ENCODE assay signal across 1 cellular context in genomic region chr5:57166250-57166649, GRCh38.
TF ChIP-seq lines count a peak whose summit lies in the region.

No MANE protein-coding gene starts in this region.

TF ChIP-seq in K562, 482 proteins besides CTCF, POLR2A, EP300 and RAD21 (continued from another document):
- TF ChIP-seq, protein P1, sequence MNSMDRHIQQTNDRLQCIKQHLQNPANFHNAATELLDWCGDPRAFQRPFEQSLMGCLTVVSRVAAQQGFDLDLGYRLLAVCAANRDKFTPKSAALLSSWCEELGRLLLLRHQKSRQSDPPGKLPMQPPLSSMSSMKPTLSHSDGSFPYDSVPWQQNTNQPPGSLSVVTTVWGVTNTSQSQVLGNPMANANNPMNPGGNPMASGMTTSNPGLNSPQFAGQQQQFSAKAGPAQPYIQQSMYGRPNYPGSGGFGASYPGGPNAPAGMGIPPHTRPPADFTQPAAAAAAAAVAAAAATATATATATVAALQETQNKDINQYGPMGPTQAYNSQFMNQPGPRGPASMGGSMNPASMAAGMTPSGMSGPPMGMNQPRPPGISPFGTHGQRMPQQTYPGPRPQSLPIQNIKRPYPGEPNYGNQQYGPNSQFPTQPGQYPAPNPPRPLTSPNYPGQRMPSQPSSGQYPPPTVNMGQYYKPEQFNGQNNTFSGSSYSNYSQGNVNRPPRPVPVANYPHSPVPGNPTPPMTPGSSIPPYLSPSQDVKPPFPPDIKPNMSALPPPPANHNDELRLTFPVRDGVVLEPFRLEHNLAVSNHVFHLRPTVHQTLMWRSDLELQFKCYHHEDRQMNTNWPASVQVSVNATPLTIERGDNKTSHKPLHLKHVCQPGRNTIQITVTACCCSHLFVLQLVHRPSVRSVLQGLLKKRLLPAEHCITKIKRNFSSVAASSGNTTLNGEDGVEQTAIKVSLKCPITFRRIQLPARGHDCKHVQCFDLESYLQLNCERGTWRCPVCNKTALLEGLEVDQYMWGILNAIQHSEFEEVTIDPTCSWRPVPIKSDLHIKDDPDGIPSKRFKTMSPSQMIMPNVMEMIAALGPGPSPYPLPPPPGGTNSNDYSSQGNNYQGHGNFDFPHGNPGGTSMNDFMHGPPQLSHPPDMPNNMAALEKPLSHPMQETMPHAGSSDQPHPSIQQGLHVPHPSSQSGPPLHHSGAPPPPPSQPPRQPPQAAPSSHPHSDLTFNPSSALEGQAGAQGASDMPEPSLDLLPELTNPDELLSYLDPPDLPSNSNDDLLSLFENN (IDR thresholded peaks at IDR 0.05; ENCODE audit: low read depth in 2 of 2, low read length in 2 of 2): no peak
- peak; percentile 31; the same call in 1 of the 2 replicates for TF ChIP-seq CEBPG (CRISPR knock-in tag; IDR thresholded peaks at IDR 0.05)
- TF ChIP-seq CEBPG (tag; conservative IDR thresholded peaks at IDR 0.05 in 1 of 2, IDR thresholded peaks at IDR 0.05 in 1 of 2): peak in 1 of 2 experiments; percentile 58; a peak in 1 of 4 replicates
- no peak for TF ChIP-seq ZNF764 (CRISPR knock-in tag; IDR thresholded peaks at IDR 0.05; ENCODE audit: low read depth)
- TF ChIP-seq ZNF436 (CRISPR knock-in tag; IDR thresholded peaks at IDR 0.05): no peak
- TF ChIP-seq, protein P2, sequence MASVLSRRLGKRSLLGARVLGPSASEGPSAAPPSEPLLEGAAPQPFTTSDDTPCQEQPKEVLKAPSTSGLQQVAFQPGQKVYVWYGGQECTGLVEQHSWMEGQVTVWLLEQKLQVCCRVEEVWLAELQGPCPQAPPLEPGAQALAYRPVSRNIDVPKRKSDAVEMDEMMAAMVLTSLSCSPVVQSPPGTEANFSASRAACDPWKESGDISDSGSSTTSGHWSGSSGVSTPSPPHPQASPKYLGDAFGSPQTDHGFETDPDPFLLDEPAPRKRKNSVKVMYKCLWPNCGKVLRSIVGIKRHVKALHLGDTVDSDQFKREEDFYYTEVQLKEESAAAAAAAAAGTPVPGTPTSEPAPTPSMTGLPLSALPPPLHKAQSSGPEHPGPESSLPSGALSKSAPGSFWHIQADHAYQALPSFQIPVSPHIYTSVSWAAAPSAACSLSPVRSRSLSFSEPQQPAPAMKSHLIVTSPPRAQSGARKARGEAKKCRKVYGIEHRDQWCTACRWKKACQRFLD (CRISPR knock-in tag; IDR thresholded peaks at IDR 0.05): no peak; the same call in 1 of the 2 replicates
- TF ChIP-seq SNRNP70 (optimal IDR thresholded peaks at IDR 0.05; ENCODE audit: low read depth, low read length): no peak
- TF ChIP-seq HEY1 (CRISPR knock-in tag; IDR thresholded peaks at IDR 0.05; ENCODE audit: borderline replicate concordance): no peak
- TF ChIP-seq, protein P3, sequence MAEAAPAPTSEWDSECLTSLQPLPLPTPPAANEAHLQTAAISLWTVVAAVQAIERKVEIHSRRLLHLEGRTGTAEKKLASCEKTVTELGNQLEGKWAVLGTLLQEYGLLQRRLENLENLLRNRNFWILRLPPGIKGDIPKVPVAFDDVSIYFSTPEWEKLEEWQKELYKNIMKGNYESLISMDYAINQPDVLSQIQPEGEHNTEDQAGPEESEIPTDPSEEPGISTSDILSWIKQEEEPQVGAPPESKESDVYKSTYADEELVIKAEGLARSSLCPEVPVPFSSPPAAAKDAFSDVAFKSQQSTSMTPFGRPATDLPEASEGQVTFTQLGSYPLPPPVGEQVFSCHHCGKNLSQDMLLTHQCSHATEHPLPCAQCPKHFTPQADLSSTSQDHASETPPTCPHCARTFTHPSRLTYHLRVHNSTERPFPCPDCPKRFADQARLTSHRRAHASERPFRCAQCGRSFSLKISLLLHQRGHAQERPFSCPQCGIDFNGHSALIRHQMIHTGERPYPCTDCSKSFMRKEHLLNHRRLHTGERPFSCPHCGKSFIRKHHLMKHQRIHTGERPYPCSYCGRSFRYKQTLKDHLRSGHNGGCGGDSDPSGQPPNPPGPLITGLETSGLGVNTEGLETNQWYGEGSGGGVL (CRISPR knock-in tag; IDR thresholded peaks at IDR 0.05): no peak
- TF ChIP-seq MAX (CRISPR knock-in tag; IDR thresholded peaks at IDR 0.05): no peak
- TF ChIP-seq, protein P4, sequence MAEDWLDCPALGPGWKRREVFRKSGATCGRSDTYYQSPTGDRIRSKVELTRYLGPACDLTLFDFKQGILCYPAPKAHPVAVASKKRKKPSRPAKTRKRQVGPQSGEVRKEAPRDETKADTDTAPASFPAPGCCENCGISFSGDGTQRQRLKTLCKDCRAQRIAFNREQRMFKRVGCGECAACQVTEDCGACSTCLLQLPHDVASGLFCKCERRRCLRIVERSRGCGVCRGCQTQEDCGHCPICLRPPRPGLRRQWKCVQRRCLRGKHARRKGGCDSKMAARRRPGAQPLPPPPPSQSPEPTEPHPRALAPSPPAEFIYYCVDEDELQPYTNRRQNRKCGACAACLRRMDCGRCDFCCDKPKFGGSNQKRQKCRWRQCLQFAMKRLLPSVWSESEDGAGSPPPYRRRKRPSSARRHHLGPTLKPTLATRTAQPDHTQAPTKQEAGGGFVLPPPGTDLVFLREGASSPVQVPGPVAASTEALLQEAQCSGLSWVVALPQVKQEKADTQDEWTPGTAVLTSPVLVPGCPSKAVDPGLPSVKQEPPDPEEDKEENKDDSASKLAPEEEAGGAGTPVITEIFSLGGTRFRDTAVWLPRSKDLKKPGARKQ (CRISPR knock-in tag; IDR thresholded peaks at IDR 0.05): no peak
- no peak for TF ChIP-seq ERF (CRISPR knock-in tag; IDR thresholded peaks at IDR 0.05)
- 0 out of 2 replicates have a peak, but pooled peaks have one; percentile 48 for TF ChIP-seq SPI1 (IDR thresholded peaks at IDR 0.05; ENCODE audit: borderline replicate concordance, low read depth, low read length)
- TF ChIP-seq MAFG (tag; conservative IDR thresholded peaks at IDR 0.05): no peak
- no peak for TF ChIP-seq ZNF212 (CRISPR knock-in tag; IDR thresholded peaks at IDR 0.05)
- no peak for TF ChIP-seq NBN (IDR thresholded peaks at IDR 0.05; ENCODE audit: low read depth)
- TF ChIP-seq L3MBTL2 (IDR thresholded peaks at IDR 0.05): peak; percentile 66
- no peak for TF ChIP-seq GABPB1 (CRISPR knock-in tag; IDR thresholded peaks at IDR 0.05)
- peak; percentile 42; the same call in 1 of the 2 replicates for TF ChIP-seq GABPA (tag; conservative IDR thresholded peaks at IDR 0.05; ENCODE audit: low read depth)
- TF ChIP-seq GABPB2 (CRISPR knock-in tag; conservative IDR thresholded peaks at IDR 0.05): no peak
- TF ChIP-seq MTA1 (IDR thresholded peaks at IDR 0.05; ENCODE audit: borderline replicate concordance): no peak
- TF ChIP-seq ZNF224 (CRISPR knock-in tag; IDR thresholded peaks at IDR 0.05): no peak
- no peak for TF ChIP-seq MEF2A (IDR thresholded peaks at IDR 0.05; ENCODE audit: control insufficient read depth, low read depth, low read length)
- TF ChIP-seq ELK1 (CRISPR knock-in tag; IDR thresholded peaks at IDR 0.05): no peak
- TF ChIP-seq DACH1 (IDR thresholded peaks at IDR 0.05; ENCODE audit: partially characterized antibody): no peak
- TF ChIP-seq PTRF (tag; IDR thresholded peaks at IDR 0.05): no peak
- no peak for TF ChIP-seq TAF7 (tag; IDR thresholded peaks at IDR 0.05)
- TF ChIP-seq RHOXF2B (CRISPR knock-in tag; conservative IDR thresholded peaks at IDR 0.05): no peak
- TF ChIP-seq FOXK2 (conservative IDR thresholded peaks at IDR 0.05 in 1 of 2, IDR thresholded peaks at IDR 0.05 in 1 of 2; ENCODE audit: low read depth in 2 of 2): peak in 1 of 2 experiments; percentile 52; a peak in 1 of 4 replicates
- no peak for TF ChIP-seq BMI1 (IDR thresholded peaks at IDR 0.05; ENCODE audit: low read length)
- TF ChIP-seq, protein P5, sequence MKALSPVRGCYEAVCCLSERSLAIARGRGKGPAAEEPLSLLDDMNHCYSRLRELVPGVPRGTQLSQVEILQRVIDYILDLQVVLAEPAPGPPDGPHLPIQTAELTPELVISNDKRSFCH (CRISPR knock-in tag; IDR thresholded peaks at IDR 0.05): no peak
- TF ChIP-seq, protein P5 (tag; IDR thresholded peaks at IDR 0.05): no peak
- TF ChIP-seq, protein P6, sequence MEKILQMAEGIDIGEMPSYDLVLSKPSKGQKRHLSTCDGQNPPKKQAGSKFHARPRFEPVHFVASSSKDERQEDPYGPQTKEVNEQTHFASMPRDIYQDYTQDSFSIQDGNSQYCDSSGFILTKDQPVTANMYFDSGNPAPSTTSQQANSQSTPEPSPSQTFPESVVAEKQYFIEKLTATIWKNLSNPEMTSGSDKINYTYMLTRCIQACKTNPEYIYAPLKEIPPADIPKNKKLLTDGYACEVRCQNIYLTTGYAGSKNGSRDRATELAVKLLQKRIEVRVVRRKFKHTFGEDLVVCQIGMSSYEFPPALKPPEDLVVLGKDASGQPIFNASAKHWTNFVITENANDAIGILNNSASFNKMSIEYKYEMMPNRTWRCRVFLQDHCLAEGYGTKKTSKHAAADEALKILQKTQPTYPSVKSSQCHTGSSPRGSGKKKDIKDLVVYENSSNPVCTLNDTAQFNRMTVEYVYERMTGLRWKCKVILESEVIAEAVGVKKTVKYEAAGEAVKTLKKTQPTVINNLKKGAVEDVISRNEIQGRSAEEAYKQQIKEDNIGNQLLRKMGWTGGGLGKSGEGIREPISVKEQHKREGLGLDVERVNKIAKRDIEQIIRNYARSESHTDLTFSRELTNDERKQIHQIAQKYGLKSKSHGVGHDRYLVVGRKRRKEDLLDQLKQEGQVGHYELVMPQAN (IDR thresholded peaks at IDR 0.05; ENCODE audit: borderline replicate concordance): no peak
- no peak for TF ChIP-seq ZNF431 (CRISPR knock-in tag; IDR thresholded peaks at IDR 0.05)
- TF ChIP-seq WHSC1 (IDR thresholded peaks at IDR 0.05; ENCODE audit: low read length): no peak
- TF ChIP-seq ZNF589 (CRISPR knock-in tag; IDR thresholded peaks at IDR 0.05; ENCODE audit: low read depth): peak; percentile 76
- TF ChIP-seq ILF3 (IDR thresholded peaks at IDR 0.05; ENCODE audit: borderline replicate concordance): no peak
- no peak for TF ChIP-seq SP2 (IDR thresholded peaks at IDR 0.05; ENCODE audit: extremely low read depth, low read depth, low read length, poor library complexity, severe bottlenecking)
- no peak for TF ChIP-seq BACH1 (tag; IDR thresholded peaks at IDR 0.05)
- no peak for TF ChIP-seq TCF7L2 (IDR thresholded peaks at IDR 0.05; ENCODE audit: low read depth, low read length)
- no peak for TF ChIP-seq POLR3G (IDR thresholded peaks at IDR 0.05; ENCODE audit: extremely low read depth, insufficient read length, insufficient replicate concordance)
TF ChIP-seq in K562: peak in this region for 10.
